ENCODE assay signal across 9 cellular contexts in the genomic region with DNA sequence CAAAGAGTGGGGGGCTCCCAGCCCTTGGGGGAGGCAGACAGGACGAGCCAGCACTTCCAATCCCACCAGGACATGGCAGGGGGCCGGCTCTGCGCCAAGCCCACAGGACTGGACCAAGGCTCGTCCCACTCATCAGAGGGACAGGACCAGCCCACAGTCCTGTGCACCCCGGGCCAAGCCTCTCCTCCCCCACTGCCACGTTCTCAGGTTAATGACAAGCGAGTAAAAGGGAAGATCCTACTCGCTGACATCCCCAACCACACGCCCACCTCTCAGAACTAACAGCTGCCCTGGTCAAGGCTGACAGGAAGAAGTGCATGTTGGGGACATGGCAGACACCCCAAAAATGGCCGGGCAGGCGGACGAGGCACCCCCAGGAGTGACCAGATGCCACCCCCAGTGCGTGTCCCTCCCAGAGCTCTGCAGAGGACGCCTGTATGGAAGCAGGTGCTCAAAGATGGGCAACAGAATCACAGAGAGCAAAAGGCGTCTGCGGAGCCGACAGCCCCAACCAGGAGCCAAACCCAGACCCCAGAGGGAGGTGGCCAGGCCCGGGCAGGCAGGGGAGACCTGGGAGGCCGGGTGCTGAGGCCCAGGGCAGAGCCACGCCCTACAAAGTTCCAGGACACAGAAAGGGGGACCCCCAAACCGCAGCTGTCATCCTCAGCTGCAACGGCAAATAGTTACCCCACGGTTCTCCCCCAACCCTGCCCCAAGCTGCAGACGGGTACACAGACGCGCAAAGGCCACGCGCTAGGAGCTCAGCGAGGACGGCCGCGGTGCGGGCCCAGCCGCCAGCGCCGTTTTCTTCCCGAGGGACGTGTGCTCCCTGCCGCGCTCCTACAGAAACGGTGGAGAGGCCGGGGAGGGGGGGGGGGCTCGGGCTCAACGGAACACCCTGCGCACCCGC. TPM values are rescaled to one million over a fixed set of nuclear protein-coding genes. Genes with fewer than 3 reads are reported as not detected.
DNase-seq lines count a peak whose midpoint lies in the region; ATAC-seq, FAIRE-seq and TF ChIP-seq lines count a peak whose summit lies in the region.
"Had no signal": no experiment of that assay in that cellular context is flagged by ENCODE, and none has a peak within 500 bp of the region (broad histone marks: within the 10 kb centered on the region; RNA-seq: fewer than 3 reads in every experiment).

No MANE protein-coding gene starts in this region.

- TF ChIP-seq CTCF in D721Med (IDR thresholded peaks at IDR 0.05; ENCODE audit: insufficient read depth, missing control alignments): no peak
- no peak for TF ChIP-seq CTCF in heart left ventricle (IDR thresholded peaks at IDR 0.05)

- DNase-seq in D721Med (ENCODE audit: insufficient read length, low spot score): peak; percentile 24
- DNase-seq in HuH-7 (ENCODE audit: low spot score): peak; percentile 29
- DNase-seq in activated naive CD4-positive, alpha-beta T cell treated with anti-CD3 and anti-CD28 coated beads for 36 hours: peak; percentile 55
- DNase-seq in heart left ventricle: peak in 3 of 5 donors; percentile 6 to 53 (median 21)
- no peak for DNase-seq in NCI-H524 treated with DMSO at 0.1 percent for 48 hours (lab: John Stamatoyannopoulos, UW)

- H3K36me3 Mint-ChIP-seq in activated naive CD4-positive, alpha-beta T cell treated with anti-CD3 and anti-CD28 coated beads for 36 hours (ENCODE audit: low read depth): peaks cover 21% of the 10 kb centered on the region

- WGBS in heart left ventricle, 4 donors: 8 to 14% (median 10%) methylated on average over 15 to 46 of the region's 46 CpGs

- H3K9me3 Mint-ChIP-seq in activated naive CD4-positive, alpha-beta T cell treated with anti-CD3 and anti-CD28 coated beads for 36 hours: no peaks in the 10 kb centered on the region

- peak overlapping the region; percentile 62 to 98 (median 86) for H3K4me3 ChIP-seq in heart left ventricle
- peak overlapping the region; percentile 82 for H3K4me3 ChIP-seq in rectal smooth muscle tissue (ENCODE audit: low read length)

- intact Hi-C loops in activated naive CD4-positive, alpha-beta T cell treated with anti-CD3 and anti-CD28 coated beads for 36 hours (cut with micrococcal nuclease): loop anchor here (1.0 to 5.0 kb wide), 4 partner anchors 46 to 610 kb away; a partner anchor contains a TSS
- intact Hi-C loops in heart left ventricle (cut with DNase I): loop anchor here in 8 of 10 donors (1.0 to 10.0 kb wide), 6 partner anchors 35 to 100 kb away; a partner anchor contains a TSS

- FAIRE-seq in D721Med (lab: Jason Lieb, UNC): no peak
- FAIRE-seq: TTC549 had no signal

- peaks cover 11 to 75% (median 67%) of the 10 kb centered on the region in 12 donors for H3K4me1 ChIP-seq in heart left ventricle
- peaks cover 43% of the 10 kb centered on the region for H3K4me1 ChIP-seq in rectal smooth muscle tissue (ENCODE audit: control insufficient read depth, insufficient read depth, low read length)

- H3K27me3 Mint-ChIP-seq in activated naive CD4-positive, alpha-beta T cell treated with anti-CD3 and anti-CD28 coated beads for 36 hours (ENCODE audit: low read depth): no peaks in the 10 kb centered on the region

- H3K4me3 Mint-ChIP-seq in activated naive CD4-positive, alpha-beta T cell treated with anti-CD3 and anti-CD28 coated beads for 36 hours: peak overlapping the region; percentile 79

- CTCF ChIA-PET in activated naive CD4-positive, alpha-beta T cell treated with anti-CD3 and anti-CD28 coated beads for 36 hours (lab: Charles Lee): interaction anchor here (0.6 to 1.2 kb wide), 4 partner anchors 18 to 162 kb away, joined by 3 to 7 read pairs (median 4); no protein-coding TSS in a partner anchor

- no peak for TF ChIP-seq POLR2A in heart left ventricle (IDR thresholded peaks at IDR 0.05)

- H3K27ac ChIP-seq in heart left ventricle (peak overlapping the region; percentile 80 to 100 (median 98)), rectal smooth muscle tissue (ENCODE audit: low read depth, low read length) (peak overlapping the region; percentile 95)

- no peaks in the 10 kb centered on the region for H3K9me3 ChIP-seq in heart left ventricle

- ATAC-seq in heart left ventricle: peak in 1 of 4 donors; percentile 7
- ATAC-seq in HG02678 (IDR thresholded peaks at IDR 0.05; ENCODE audit: unreplicated experiment): no peak
- ATAC-seq in HG02588 (IDR thresholded peaks at IDR 0.05; ENCODE audit: unreplicated experiment): no peak

- no peaks in the 10 kb centered on the region for H3K27me3 ChIP-seq in heart left ventricle
- H3K27me3 ChIP-seq in rectal smooth muscle tissue (ENCODE audit: control insufficient read depth, insufficient read depth, low read length): no peaks in the 10 kb centered on the region

- H3K27ac Mint-ChIP-seq in activated naive CD4-positive, alpha-beta T cell treated with anti-CD3 and anti-CD28 coated beads for 36 hours: peak overlapping the region; percentile 85

- H3K4me1 Mint-ChIP-seq in activated naive CD4-positive, alpha-beta T cell treated with anti-CD3 and anti-CD28 coated beads for 36 hours (ENCODE audit: low read depth): peaks cover 69% of the 10 kb centered on the region

- peak overlapping the region; percentile 74 for H3K9ac ChIP-seq in rectal smooth muscle tissue (ENCODE audit: low read length)

- H3K36me3 ChIP-seq in heart left ventricle: peaks cover 0 to 8% (median 0%) of the 10 kb centered on the region in 9 donors
- no peaks in the 10 kb centered on the region for H3K36me3 ChIP-seq in rectal smooth muscle tissue (ENCODE audit: control insufficient read depth, insufficient read depth, low read length)

RNA-seq across cellular contexts. Expression of a gene that starts 1.8 kb away (rescaled TPM):
- total RNA-seq in activated naive CD4-positive, alpha-beta T cell treated with anti-CD3 and anti-CD28 coated beads for 36 hours: 100 to 1,000 TPM; 136 to 140 TPM
- 100 to 1,000 TPM; 105 to 165 (median 128) TPM for total RNA-seq in heart left ventricle
- polyA plus RNA-seq in heart left ventricle: 100 to 1,000 TPM in 1 of 2 donors, 10 to 100 TPM in 1; 92.0 to 148 TPM

RNA-seq across cellular contexts. Expression of a gene that starts 42.5 kb away (rescaled TPM):
- 10 to 100 TPM; 25.2 to 29.4 TPM for total RNA-seq in activated naive CD4-positive, alpha-beta T cell treated with anti-CD3 and anti-CD28 coated beads for 36 hours
- total RNA-seq in heart left ventricle: 10 to 100 TPM; 41.5 to 57.2 (median 45.1) TPM
- polyA plus RNA-seq in heart left ventricle: 10 to 100 TPM; 38.1 to 56.9 TPM
